ENCODE assay signal across 11 cellular contexts in the genomic region with DNA sequence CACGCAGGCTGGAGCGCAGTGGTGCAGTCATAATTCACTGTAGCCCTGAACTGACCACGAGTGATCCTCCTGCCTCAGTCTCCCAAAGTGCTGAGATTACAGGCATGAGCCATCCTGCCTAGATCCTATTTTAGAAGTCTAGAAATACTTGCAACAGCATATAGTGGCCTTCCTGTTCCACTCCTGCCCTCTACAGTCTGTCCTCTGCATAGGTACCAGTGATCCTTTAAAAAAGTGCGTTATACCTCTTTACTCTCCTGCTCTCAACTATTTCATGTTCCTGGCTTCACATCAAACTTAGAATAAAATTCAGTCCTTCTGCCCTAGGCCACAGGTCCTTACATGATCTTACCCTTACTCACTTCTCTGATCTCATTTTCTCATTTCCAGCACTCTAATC. TPM values are rescaled to one million over a fixed set of nuclear protein-coding genes. Genes with fewer than 3 reads are reported as not detected.
DNase-seq lines count a peak whose midpoint lies in the region; ATAC-seq and TF ChIP-seq lines count a peak whose summit lies in the region.
"Had no signal": no experiment of that assay in that cellular context is flagged by ENCODE, and none has a peak within 500 bp of the region (broad histone marks: within the 10 kb centered on the region; RNA-seq: fewer than 3 reads in every experiment).

No MANE protein-coding gene starts in this region.

- POLR2A ChIA-PET in activated naive CD8-positive, alpha-beta T cell treated with anti-CD3 and anti-CD28 coated beads, Interleukin-2, amount 10 ng/mL, durations not matched to agents 7 days and 5 days (lab: Charles Lee): no interaction called here

- H3K4me1 Mint-ChIP-seq in activated naive CD8-positive, alpha-beta T cell treated with anti-CD3 and anti-CD28 coated beads, Interleukin-2, amount 10 ng/mL, durations not matched to agents 7 days and 5 days: peaks cover 11% of the 10 kb centered on the region
- H3K4me1 Mint-ChIP-seq in activated naive CD8-positive, alpha-beta T cell treated with anti-CD3 and anti-CD28 coated beads for 36 hours: peaks cover 15% of the 10 kb centered on the region
- no peaks in the 10 kb centered on the region for H3K4me1 Mint-ChIP-seq in endodermal cell
- H3K4me1 Mint-ChIP-seq in activated T-helper 1 cell treated with anti-CD3 and anti-CD28 coated beads, Interleukin-12 subunit alpha, Interleukin-12 subunit beta, Interleukin-2, Interleukin-4 antibody, amounts not matched to agents 30 ng/mL and 10 ng/mL and 1 ng/mL, durations not matched to agents 14 hours and 24 hours and 36 hours (ENCODE audit: low read depth): peaks cover 8% of the 10 kb centered on the region
- no peaks in the 10 kb centered on the region for H3K4me1 Mint-ChIP-seq in endothelial cell (ENCODE audit: unreplicated experiment)

- H3K36me3 Mint-ChIP-seq in activated naive CD8-positive, alpha-beta T cell treated with anti-CD3 and anti-CD28 coated beads, Interleukin-2, amount 10 ng/mL, durations not matched to agents 7 days and 5 days: peaks cover 4% of the 10 kb centered on the region
- peaks cover 2% of the 10 kb centered on the region for H3K36me3 Mint-ChIP-seq in activated naive CD8-positive, alpha-beta T cell treated with anti-CD3 and anti-CD28 coated beads for 36 hours
- H3K36me3 Mint-ChIP-seq in endodermal cell (ENCODE audit: low read depth): peaks cover 2% of the 10 kb centered on the region
- H3K36me3 Mint-ChIP-seq in activated T-helper 1 cell treated with anti-CD3 and anti-CD28 coated beads, Interleukin-12 subunit alpha, Interleukin-12 subunit beta, Interleukin-2, Interleukin-4 antibody, amounts not matched to agents 30 ng/mL and 10 ng/mL and 1 ng/mL, durations not matched to agents 14 hours and 24 hours and 36 hours (ENCODE audit: low read depth): peaks cover 2% of the 10 kb centered on the region
- no peaks in the 10 kb centered on the region for H3K36me3 Mint-ChIP-seq in endothelial cell (ENCODE audit: low read depth, unreplicated experiment)
- H3K36me3 Mint-ChIP-seq: activated naive CD8-positive, alpha-beta T cell had no signal

- WGBS in endodermal cell (ENCODE audit: insufficient coverage in 1 of 2, insufficient read length in 1 of 2), 2 experiments: 94 to 95% methylated on average over 4 of the region's 4 CpGs

- no peaks in the 10 kb centered on the region for H3K27me3 ChIP-seq in endodermal cell (ENCODE audit: control insufficient read depth, insufficient read depth, low read length, poor library complexity, severe bottlenecking)
- no peaks in the 10 kb centered on the region for H3K27me3 ChIP-seq in gastrocnemius medialis

- H3K9me3 Mint-ChIP-seq in activated naive CD8-positive, alpha-beta T cell treated with anti-CD3 and anti-CD28 coated beads, Interleukin-2, amount 10 ng/mL, durations not matched to agents 7 days and 5 days: no peaks in the 10 kb centered on the region
- H3K9me3 Mint-ChIP-seq in activated naive CD8-positive, alpha-beta T cell treated with anti-CD3 and anti-CD28 coated beads for 36 hours: no peaks in the 10 kb centered on the region
- H3K9me3 Mint-ChIP-seq in endodermal cell: no peaks in the 10 kb centered on the region
- no peaks in the 10 kb centered on the region for H3K9me3 Mint-ChIP-seq in activated T-helper 1 cell treated with anti-CD3 and anti-CD28 coated beads, Interleukin-12 subunit alpha, Interleukin-12 subunit beta, Interleukin-2, Interleukin-4 antibody, amounts not matched to agents 30 ng/mL and 10 ng/mL and 1 ng/mL, durations not matched to agents 14 hours and 24 hours and 36 hours
- H3K9me3 Mint-ChIP-seq in endothelial cell (ENCODE audit: unreplicated experiment): no peaks in the 10 kb centered on the region
- H3K9me3 Mint-ChIP-seq: activated B cell treated with CpG ODN at 0.5 μM for 24 hours had no signal

- no peaks in the 10 kb centered on the region for H3K27me3 Mint-ChIP-seq in activated naive CD8-positive, alpha-beta T cell treated with anti-CD3 and anti-CD28 coated beads, Interleukin-2, amount 10 ng/mL, durations not matched to agents 7 days and 5 days
- H3K27me3 Mint-ChIP-seq in activated naive CD8-positive, alpha-beta T cell treated with anti-CD3 and anti-CD28 coated beads for 36 hours: no peaks in the 10 kb centered on the region
- H3K27me3 Mint-ChIP-seq in endodermal cell (ENCODE audit: insufficient read depth) (no peaks in the 10 kb centered on the region), endothelial cell (ENCODE audit: unreplicated experiment) (no peaks in the 10 kb centered on the region)
- no peaks in the 10 kb centered on the region for H3K27me3 Mint-ChIP-seq in activated T-helper 1 cell treated with anti-CD3 and anti-CD28 coated beads, Interleukin-12 subunit alpha, Interleukin-12 subunit beta, Interleukin-2, Interleukin-4 antibody, amounts not matched to agents 30 ng/mL and 10 ng/mL and 1 ng/mL, durations not matched to agents 14 hours and 24 hours and 36 hours (ENCODE audit: insufficient read depth)
- H3K27me3 Mint-ChIP-seq: activated B cell treated with CpG ODN at 0.5 μM for 24 hours; activated naive CD8-positive, alpha-beta T cell had no signal

- in situ Hi-C loops in gastrocnemius medialis (cut with MboI; ENCODE audit: low sequenced_read_pairs in 4 of 4): no loop called here

- H3K27ac Mint-ChIP-seq in activated naive CD8-positive, alpha-beta T cell treated with anti-CD3 and anti-CD28 coated beads, Interleukin-2, amount 10 ng/mL, durations not matched to agents 7 days and 5 days: no peak overlapping the region
- no peak overlapping the region for H3K27ac Mint-ChIP-seq in activated naive CD8-positive, alpha-beta T cell treated with anti-CD3 and anti-CD28 coated beads for 36 hours
- H3K27ac Mint-ChIP-seq in endodermal cell (no peak overlapping the region), endothelial cell (ENCODE audit: unreplicated experiment) (no peak overlapping the region)
- no peak overlapping the region for H3K27ac Mint-ChIP-seq in activated T-helper 1 cell treated with anti-CD3 and anti-CD28 coated beads, Interleukin-12 subunit alpha, Interleukin-12 subunit beta, Interleukin-2, Interleukin-4 antibody, amounts not matched to agents 30 ng/mL and 10 ng/mL and 1 ng/mL, durations not matched to agents 14 hours and 24 hours and 36 hours
- H3K27ac Mint-ChIP-seq: activated B cell treated with CpG ODN at 0.5 μM for 24 hours; activated naive CD8-positive, alpha-beta T cell had no signal

- peak; percentile 36 for ATAC-seq in activated naive CD8-positive, alpha-beta T cell treated with anti-CD3 and anti-CD28 coated beads, Interleukin-2, amount 10 ng/mL, durations not matched to agents 7 days and 5 days (ENCODE audit: low read depth)
- ATAC-seq in gastrocnemius medialis: peak; percentile 58 to 62

- H3K4me3 Mint-ChIP-seq in activated naive CD8-positive, alpha-beta T cell treated with anti-CD3 and anti-CD28 coated beads, Interleukin-2, amount 10 ng/mL, durations not matched to agents 7 days and 5 days: no peak overlapping the region
- H3K4me3 Mint-ChIP-seq in activated naive CD8-positive, alpha-beta T cell treated with anti-CD3 and anti-CD28 coated beads for 36 hours: no peak overlapping the region
- no peak overlapping the region for H3K4me3 Mint-ChIP-seq in endodermal cell
- H3K4me3 Mint-ChIP-seq in activated T-helper 1 cell treated with anti-CD3 and anti-CD28 coated beads, Interleukin-12 subunit alpha, Interleukin-12 subunit beta, Interleukin-2, Interleukin-4 antibody, amounts not matched to agents 30 ng/mL and 10 ng/mL and 1 ng/mL, durations not matched to agents 14 hours and 24 hours and 36 hours: no peak overlapping the region
- H3K4me3 Mint-ChIP-seq in endothelial cell (ENCODE audit: unreplicated experiment): no peak overlapping the region
- H3K4me3 Mint-ChIP-seq: activated B cell treated with CpG ODN at 0.5 μM for 24 hours; activated naive CD8-positive, alpha-beta T cell had no signal

- peak; percentile 57 for TF ChIP-seq CTCF in NB4 (IDR thresholded peaks at IDR 0.05; ENCODE audit: low read depth, low read length)
- TF ChIP-seq CTCF in endodermal cell (conservative IDR thresholded peaks at IDR 0.05): peak; percentile 67
- TF ChIP-seq CTCF in gastrocnemius medialis (IDR thresholded peaks at IDR 0.05 in 4 of 5, conservative IDR thresholded peaks at IDR 0.05 in 1 of 5): peak in 4 of 5 experiments; percentile 5 to 35 (median 18)
- no peak for TF ChIP-seq CTCF in endothelial cell (IDR thresholded peaks at IDR 0.05; ENCODE audit: unreplicated experiment)

- no peak overlapping the region for H3K4me3 ChIP-seq in NB4 (ENCODE audit: low read depth, low read length)
- no peak overlapping the region for H3K4me3 ChIP-seq in endodermal cell (ENCODE audit: low read length)
- H3K4me3 ChIP-seq in gastrocnemius medialis: no peak overlapping the region

- H3K4me1 ChIP-seq in endodermal cell (ENCODE audit: control insufficient read depth, insufficient read depth, low read length) (no peaks in the 10 kb centered on the region), gastrocnemius medialis (peaks cover 16 to 17% of the 10 kb centered on the region in 2 donors)

- H3K27ac ChIP-seq in endodermal cell (ENCODE audit: low read depth, low read length) (no peak overlapping the region), gastrocnemius medialis (no peak overlapping the region)

- H3K36me3 ChIP-seq in endodermal cell (ENCODE audit: control insufficient read depth, insufficient read depth, low read length): no peaks in the 10 kb centered on the region
- H3K36me3 ChIP-seq in gastrocnemius medialis: no peaks in the 10 kb centered on the region

- no peaks in the 10 kb centered on the region for H3K9me3 ChIP-seq in endodermal cell (ENCODE audit: control insufficient read depth, low read length)
- no peaks in the 10 kb centered on the region for H3K9me3 ChIP-seq in gastrocnemius medialis

- no peak overlapping the region for H3K9ac ChIP-seq in endodermal cell (ENCODE audit: extremely low read depth, low read length, poor library complexity, severe bottlenecking)

- DNase-seq in activated naive CD8-positive, alpha-beta T cell treated with anti-CD3 and anti-CD28 coated beads, Interleukin-2, amount 10 ng/mL, durations not matched to agents 7 days and 5 days: no peak
- no peak for DNase-seq in activated naive CD8-positive, alpha-beta T cell treated with anti-CD3 and anti-CD28 coated beads for 36 hours
- DNase-seq in NB4 (ENCODE audit: low read depth): peak; percentile 60
- peak; percentile 58 for DNase-seq in endodermal cell
- no peak for DNase-seq in gastrocnemius medialis
- no peak for DNase-seq in activated T-helper 1 cell treated with anti-CD3 and anti-CD28 coated beads, Interleukin-12 subunit alpha, Interleukin-12 subunit beta, Interleukin-2, Interleukin-4 antibody, amounts not matched to agents 30 ng/mL and 10 ng/mL and 1 ng/mL, durations not matched to agents 14 hours and 24 hours and 36 hours (ENCODE audit: low spot score)
- DNase-seq in endothelial cell (ENCODE audit: low spot score): no peak
- no peak for DNase-seq in NOMO-1 (lab: John Stamatoyannopoulos, UW; ENCODE audit: unreplicated experiment in 2 of 2)
- DNase-seq: activated B cell treated with CpG ODN at 0.5 μM for 24 hours; stimulated activated CD4-positive, alpha-beta T cell treated with anti-CD3 and anti-CD28 coated beads, Interleukin-2, amount 100 ng/mL, for 48 hours had no signal

- intact Hi-C loops in gastrocnemius medialis (cut with DNase I; ENCODE audit: low total_unique reads): loop anchor here (10.0 kb wide), 1 partner anchor 283 kb away; the partner anchor contains the start of gene B3GNT2
- intact Hi-C loops in activated T-helper 1 cell treated with anti-CD3 and anti-CD28 coated beads, Interleukin-12 subunit alpha, Interleukin-12 subunit beta, Interleukin-2, Interleukin-4 antibody, amounts not matched to agents 30 ng/mL and 10 ng/mL and 1 ng/mL, durations not matched to agents 14 hours and 24 hours and 36 hours (cut with micrococcal nuclease): no loop called here

- no peak for TF ChIP-seq POLR2A in NB4 (IDR thresholded peaks at IDR 0.05; ENCODE audit: extremely low read depth, insufficient read length)
- no peak for TF ChIP-seq POLR2A in gastrocnemius medialis (IDR thresholded peaks at IDR 0.05)

RNA-seq across cellular contexts. Expression of gene COMMD1, which starts 6.0 kb away (rescaled TPM):
- 10 to 100 TPM; 21.5 to 23.9 TPM for total RNA-seq in activated naive CD8-positive, alpha-beta T cell treated with anti-CD3 and anti-CD28 coated beads, Interleukin-2, amount 10 ng/mL, durations not matched to agents 7 days and 5 days
- 10 to 100 TPM; 29.1 to 31.8 TPM for total RNA-seq in activated naive CD8-positive, alpha-beta T cell treated with anti-CD3 and anti-CD28 coated beads for 36 hours
- 10 to 100 TPM; 27.8 to 28.4 TPM for total RNA-seq in endodermal cell
- 37.4 TPM for polyA plus RNA-seq in endodermal cell (2013, experiment 1 of 2)
- 39.8 TPM for polyA plus RNA-seq in endodermal cell (2013, experiment 2 of 2)
- total RNA-seq in gastrocnemius medialis: 10 to 100 TPM; 51.8 to 78.6 (median 58.3) TPM
- 25.4 and 28.9 TPM in 2 replicates for total RNA-seq in activated T-helper 1 cell treated with anti-CD3 and anti-CD28 coated beads, Interleukin-12 subunit alpha, Interleukin-12 subunit beta, Interleukin-2, Interleukin-4 antibody, amounts not matched to agents 30 ng/mL and 10 ng/mL and 1 ng/mL, durations not matched to agents 14 hours and 24 hours and 36 hours
- total RNA-seq in endothelial cell (ENCODE audit: unreplicated experiment): 39.4 TPM

RNA-seq across cellular contexts. Expression of gene CCT4, which starts 23.1 kb away (rescaled TPM):
- 100 to 1,000 TPM; 117 to 127 TPM for total RNA-seq in activated naive CD8-positive, alpha-beta T cell treated with anti-CD3 and anti-CD28 coated beads, Interleukin-2, amount 10 ng/mL, durations not matched to agents 7 days and 5 days
- total RNA-seq in activated naive CD8-positive, alpha-beta T cell treated with anti-CD3 and anti-CD28 coated beads for 36 hours: 100 to 1,000 TPM; 389 to 409 TPM
- total RNA-seq in endodermal cell (100 to 1,000 TPM; 259 to 315 TPM), gastrocnemius medialis (10 to 100 TPM; 63.2 to 87.1 (median 75.5) TPM), endothelial cell (ENCODE audit: unreplicated experiment) (200 TPM)
- 229 TPM for polyA plus RNA-seq in endodermal cell (2013, experiment 1 of 2)
- polyA plus RNA-seq in endodermal cell (2013, experiment 2 of 2): 214 TPM
- 354 and 381 TPM in 2 replicates for total RNA-seq in activated T-helper 1 cell treated with anti-CD3 and anti-CD28 coated beads, Interleukin-12 subunit alpha, Interleukin-12 subunit beta, Interleukin-2, Interleukin-4 antibody, amounts not matched to agents 30 ng/mL and 10 ng/mL and 1 ng/mL, durations not matched to agents 14 hours and 24 hours and 36 hours

RNA-seq across cellular contexts. Expression of gene FAM161A, which starts 57.6 kb away (rescaled TPM):
- total RNA-seq in activated naive CD8-positive, alpha-beta T cell treated with anti-CD3 and anti-CD28 coated beads, Interleukin-2, amount 10 ng/mL, durations not matched to agents 7 days and 5 days: 1 to 10 TPM; 3.8 to 5.1 TPM
- 1 to 10 TPM; 6.0 to 7.0 TPM for total RNA-seq in activated naive CD8-positive, alpha-beta T cell treated with anti-CD3 and anti-CD28 coated beads for 36 hours
- total RNA-seq in endodermal cell (10 to 100 TPM; 15.1 to 19.0 TPM), gastrocnemius medialis (1 to 10 TPM; 1.2 to 2.8 (median 1.8) TPM), endothelial cell (ENCODE audit: unreplicated experiment) (6.9 TPM)
- 8.7 TPM for polyA plus RNA-seq in endodermal cell (2013, experiment 1 of 2)
- 11.9 TPM for polyA plus RNA-seq in endodermal cell (2013, experiment 2 of 2)
- 3.6 and 3.7 TPM in 2 replicates for total RNA-seq in activated T-helper 1 cell treated with anti-CD3 and anti-CD28 coated beads, Interleukin-12 subunit alpha, Interleukin-12 subunit beta, Interleukin-2, Interleukin-4 antibody, amounts not matched to agents 30 ng/mL and 10 ng/mL and 1 ng/mL, durations not matched to agents 14 hours and 24 hours and 36 hours

Comparison
In these comparisons a context has a peak if more than half of its experiments do, and no peak if none do; other contexts are left out.
1. DNase-seq: peak in NB4 (single experiment) and endodermal cell (single experiment); none in activated naive CD8-positive, alpha-beta T cell treated with anti-CD3 and anti-CD28 coated beads, Interleukin-2, amount 10 ng/mL, durations not matched to agents 7 days and 5 days (single experiment), activated naive CD8-positive, alpha-beta T cell treated with anti-CD3 and anti-CD28 coated beads for 36 hours (single experiment), gastrocnemius medialis (0 of 2), activated T-helper 1 cell treated with anti-CD3 and anti-CD28 coated beads, Interleukin-12 subunit alpha, Interleukin-12 subunit beta, Interleukin-2, Interleukin-4 antibody, amounts not matched to agents 30 ng/mL and 10 ng/mL and 1 ng/mL, durations not matched to agents 14 hours and 24 hours and 36 hours (single experiment), endothelial cell (single experiment) and NOMO-1 (0 of 2).